Comparison of ENCODE assay signal across 24 cellular contexts in the genomic region with DNA sequence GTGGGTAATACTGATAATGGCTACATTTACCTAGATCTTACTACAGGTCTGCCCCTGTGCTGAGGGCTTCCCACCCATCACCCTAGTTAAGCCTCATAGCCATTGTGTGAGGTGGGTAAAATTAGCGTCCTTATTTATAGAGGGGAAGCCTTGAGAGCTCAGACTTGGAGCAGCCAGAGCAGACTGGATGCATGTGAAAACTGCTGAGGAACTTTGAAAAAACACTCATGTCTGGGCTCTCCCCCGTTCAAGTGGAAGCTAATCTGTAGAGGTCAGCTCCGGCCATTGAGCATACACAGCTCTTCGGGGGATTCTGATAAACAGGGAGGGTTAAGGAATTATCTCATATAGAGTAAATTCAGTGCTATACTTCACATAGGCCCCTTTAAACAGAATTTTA.
"Had no signal": no experiment of that assay in that cellular context is flagged by ENCODE, and none has a peak within 500 bp of the region (broad histone marks: within the 10 kb centered on the region; RNA-seq: fewer than 3 reads in every experiment).

No MANE protein-coding gene starts in this region.

- H3K9me3 ChIP-seq: stomach, suprapubic skin, testis, thoracic aorta, thyroid gland, tibial artery, tibial nerve, transverse colon, upper lobe of left lung, upper lobe of right lung, uterus, vagina had no signal

- DNase-seq: stimulated activated CD4-positive, alpha-beta T cell treated with anti-CD3 and anti-CD28 coated beads, Interleukin-2, amount 100 ng/mL, for 48 hours; stimulated activated CD4-positive, alpha-beta T cell treated with anti-CD3 and anti-CD28 coated beads, Interleukin-4, amount 100 ng/mL, for 1 hour; stimulated activated CD4-positive, alpha-beta T cell treated with anti-CD3 and anti-CD28 coated beads, Interleukin-4, amount 100 ng/mL, for 24 hours; stimulated activated CD4-positive, alpha-beta T cell treated with anti-CD3 and anti-CD28 coated beads, Interleukin-4, amount 100 ng/mL, for 4 hours; stimulated activated CD8-positive, alpha-beta memory T cell treated with anti-CD3 and anti-CD28 coated beads, Interleukin-4, amount 100 ng/mL, for 48 hours; stimulated activated naive B cell treated with anti-CD40 and anti-IgM and Interleukin-4, amounts not matched to agents 10 μg/mL and 1 μg/mL and 100 μg/mL, for 72 hours; stimulated activated naive CD4-positive, alpha-beta T cell; stimulated activated naive CD4-positive, alpha-beta T cell treated with Interleukin-2 at 50 U/mL for 16 hours; stimulated activated naive CD8-positive, alpha-beta T cell treated with anti-CD3 and anti-CD28 coated beads, Interleukin-15, amount 100 ng/mL, for 72 hours; stimulated activated naive CD8-positive, alpha-beta T cell treated with anti-CD3 and anti-CD28 coated beads, Interleukin-15, Interleukin-2, amounts not matched to agents 100 U/mL and 50 U/mL, for 24 hours; stomach; substantia nigra; testis; thyroid gland; tibial artery; transverse colon; trophoblast cell; upper lobe of left lung; upper lobe of right lung; uterus had no signal

- H3K27ac ChIP-seq: stomach, suprapubic skin, testis, thoracic aorta, thyroid gland, tibial artery, tibial nerve, transverse colon, upper lobe of left lung, upper lobe of right lung, uterus, vagina had no signal

- H3K36me3 ChIP-seq: stomach, suprapubic skin, thoracic aorta, thyroid gland, tibial artery, tibial nerve, transverse colon, upper lobe of left lung, upper lobe of right lung, uterus, vagina had no signal

- H3K4me1 ChIP-seq: stomach, suprapubic skin, testis, thyroid gland, tibial artery, tibial nerve, transverse colon, upper lobe of left lung, upper lobe of right lung, uterus, vagina had no signal

- H3K27me3 ChIP-seq: suprapubic skin, testis, thyroid gland, tibial nerve, transverse colon, upper lobe of left lung, upper lobe of right lung, uterus, vagina had no signal

- H3K4me3 ChIP-seq: stomach, suprapubic skin, testis, thoracic aorta, thyroid gland, tibial artery, tibial nerve, transverse colon, upper lobe of left lung, upper lobe of right lung, uterus, vagina had no signal
